Comparison of ENCODE assay signal across 13 cellular contexts in genomic region chr14:38073641-38074040, GRCh38.
DNase-seq lines count a peak whose midpoint lies in the region; ATAC-seq and FAIRE-seq lines count a peak whose summit lies in the region.
"Had no signal": no experiment of that assay in that cellular context is flagged by ENCODE, and none has a peak within 500 bp of the region (broad histone marks: within the 10 kb centered on the region; RNA-seq: fewer than 3 reads in every experiment).

No MANE protein-coding gene starts in this region.

- CTCF ChIA-PET in activated CD4-positive, alpha-beta memory T cell treated with anti-CD3 and anti-CD28 coated beads for 36 hours (lab: Charles Lee), result no interaction called here
- CTCF ChIA-PET in activated CD4-positive, alpha-beta memory T cell treated with anti-CD3 and anti-CD28 coated beads, Interleukin-2, amount 10 ng/mL, durations not matched to agents 7 days and 5 days (lab: Charles Lee), result no interaction called here

- H3K4me1 ChIP-seq in Karpas-422 (ENCODE audit: low read length), result peaks cover 67% of the 10 kb centered on the region
- peaks cover 22% of the 10 kb centered on the region for H3K4me1 ChIP-seq in effector memory CD4-positive, alpha-beta T cell (ENCODE audit: control insufficient read depth, insufficient read depth, low read length, poor library complexity, severe bottlenecking)
- no peaks in the 10 kb centered on the region for H3K4me1 ChIP-seq in small intestine (ENCODE audit: control insufficient read depth in 2 of 2, insufficient read depth in 1 of 2, low read depth in 1 of 2, low read length in 1 of 2)
- H3K4me1 ChIP-seq: SJSA1 had no signal

- H2AFZ ChIP-seq in Karpas-422 (ENCODE audit: low read length), result no peak overlapping the region

- POLR2A ChIA-PET in activated CD4-positive, alpha-beta memory T cell treated with anti-CD3 and anti-CD28 coated beads for 36 hours (lab: Charles Lee), result no interaction called here
- POLR2A ChIA-PET in activated CD4-positive, alpha-beta memory T cell treated with anti-CD3 and anti-CD28 coated beads, Interleukin-2, amount 10 ng/mL, durations not matched to agents 7 days and 5 days (lab: Charles Lee), result interaction anchor here (1.1 kb wide), 1 partner anchor 9 kb away, joined by 4 read pairs; no protein-coding TSS in a partner anchor

- 26 to 47% (median 29%) methylated on average over 4 of the region's 4 CpGs for WGBS in small intestine, 3 donors

- H3K27ac Mint-ChIP-seq in activated CD4-positive, alpha-beta memory T cell treated with anti-CD3 and anti-CD28 coated beads for 36 hours, result peak overlapping the region; percentile 70
- no peak overlapping the region for H3K27ac Mint-ChIP-seq in activated CD4-positive, alpha-beta memory T cell treated with anti-CD3 and anti-CD28 coated beads, Interleukin-2, amount 10 ng/mL, durations not matched to agents 7 days and 5 days
- H3K27ac Mint-ChIP-seq: mesothelial cell of epicardium had no signal

- peaks cover 3% of the 10 kb centered on the region for H3K36me3 Mint-ChIP-seq in activated CD4-positive, alpha-beta memory T cell treated with anti-CD3 and anti-CD28 coated beads for 36 hours
- peaks cover 13% of the 10 kb centered on the region for H3K36me3 Mint-ChIP-seq in activated CD4-positive, alpha-beta memory T cell treated with anti-CD3 and anti-CD28 coated beads, Interleukin-2, amount 10 ng/mL, durations not matched to agents 7 days and 5 days (ENCODE audit: low read depth)
- H3K36me3 Mint-ChIP-seq: mesothelial cell of epicardium had no signal

- ATAC-seq in HG03039 (IDR thresholded peaks at IDR 0.05; ENCODE audit: unreplicated experiment), result no peak

- H3K9me3 ChIP-seq in Karpas-422 (ENCODE audit: low read length) (no peaks in the 10 kb centered on the region; the same call in 1 of the 2 replicates), small intestine (ENCODE audit: control insufficient read depth, low read depth) (peaks cover 1% of the 10 kb centered on the region)
- no peaks in the 10 kb centered on the region for H3K9me3 ChIP-seq in effector memory CD4-positive, alpha-beta T cell (ENCODE audit: control insufficient read depth, low read length)
- H3K9me3 ChIP-seq: SJSA1 had no signal

- intact Hi-C loops in activated CD4-positive, alpha-beta memory T cell treated with anti-CD3 and anti-CD28 coated beads for 36 hours (cut with micrococcal nuclease), result loop anchor here (1.0 to 10.0 kb wide), 5 partner anchors 8 to 1361 kb away; partner anchors contain the start of genes FBXO33, FOXA1 and TTC6

- H3K27me3 Mint-ChIP-seq in activated CD4-positive, alpha-beta memory T cell treated with anti-CD3 and anti-CD28 coated beads for 36 hours, result no peaks in the 10 kb centered on the region
- H3K27me3 Mint-ChIP-seq in activated CD4-positive, alpha-beta memory T cell treated with anti-CD3 and anti-CD28 coated beads, Interleukin-2, amount 10 ng/mL, durations not matched to agents 7 days and 5 days, result peaks cover 3% of the 10 kb centered on the region

- peaks cover 4% of the 10 kb centered on the region for H3K9me3 Mint-ChIP-seq in activated CD4-positive, alpha-beta memory T cell treated with anti-CD3 and anti-CD28 coated beads for 36 hours
- H3K9me3 Mint-ChIP-seq in activated CD4-positive, alpha-beta memory T cell treated with anti-CD3 and anti-CD28 coated beads, Interleukin-2, amount 10 ng/mL, durations not matched to agents 7 days and 5 days, result no peaks in the 10 kb centered on the region

- FAIRE-seq in small intestine (lab: Jason Lieb, UNC), result peak; percentile 15
- FAIRE-seq: A204.1 had no signal

- peaks cover 69% of the 10 kb centered on the region for H3K4me1 Mint-ChIP-seq in activated CD4-positive, alpha-beta memory T cell treated with anti-CD3 and anti-CD28 coated beads for 36 hours (ENCODE audit: low read depth)
- H3K4me1 Mint-ChIP-seq in activated CD4-positive, alpha-beta memory T cell treated with anti-CD3 and anti-CD28 coated beads, Interleukin-2, amount 10 ng/mL, durations not matched to agents 7 days and 5 days, result peaks cover 50% of the 10 kb centered on the region

- H3K4me2 ChIP-seq in Karpas-422 (ENCODE audit: low read depth, low read length, poor library complexity, severe bottlenecking), result peak overlapping the region; percentile 44

- H3K36me3 ChIP-seq in Karpas-422 (ENCODE audit: insufficient read depth, low read length), result no peaks in the 10 kb centered on the region
- no peaks in the 10 kb centered on the region for H3K36me3 ChIP-seq in effector memory CD4-positive, alpha-beta T cell (ENCODE audit: control insufficient read depth, insufficient read depth, low read length)
- no peaks in the 10 kb centered on the region for H3K36me3 ChIP-seq in small intestine (ENCODE audit: control insufficient read depth in 2 of 2, insufficient read depth in 2 of 2, low read length in 2 of 2)
- H3K36me3 ChIP-seq: SJSA1 had no signal

- no peak for DNase-seq in activated CD4-positive, alpha-beta memory T cell treated with anti-CD3 and anti-CD28 coated beads for 36 hours
- no peak for DNase-seq in activated CD4-positive, alpha-beta memory T cell treated with anti-CD3 and anti-CD28 coated beads, Interleukin-2, amount 10 ng/mL, durations not matched to agents 7 days and 5 days
- DNase-seq in Karpas-422 (peak; percentile 48), small intestine (peak; percentile 20), NCI-H510A treated with DMSO at 0.1 percent for 48 hours (lab: John Stamatoyannopoulos, UW) (no peak), caudate nucleus (lab: John Stamatoyannopoulos, UW) (no peak)
- no peak for DNase-seq in effector memory CD4-positive, alpha-beta T cell
- DNase-seq: DMS 273 treated with DMSO at 0.1 percent for 48 hours, posterior cingulate gyrus had no signal

- H3K27ac ChIP-seq in Karpas-422 (ENCODE audit: low read length) (peak overlapping the region; percentile 62), small intestine (ENCODE audit: low read depth in 1 of 2, low read length in 1 of 2) (no peak overlapping the region), caudate nucleus (ENCODE audit: low read depth, low read length) (no peak overlapping the region)
- peak overlapping the region; percentile 26 for H3K27ac ChIP-seq in effector memory CD4-positive, alpha-beta T cell (ENCODE audit: insufficient read depth, low read length, poor library complexity, severe bottlenecking)
- H3K27ac ChIP-seq: SJSA1 had no signal

- no peaks in the 10 kb centered on the region for H3K79me2 ChIP-seq in Karpas-422 (ENCODE audit: low read length)

- peak overlapping the region; percentile 26 for H3K4me3 Mint-ChIP-seq in activated CD4-positive, alpha-beta memory T cell treated with anti-CD3 and anti-CD28 coated beads for 36 hours
- H3K4me3 Mint-ChIP-seq in activated CD4-positive, alpha-beta memory T cell treated with anti-CD3 and anti-CD28 coated beads, Interleukin-2, amount 10 ng/mL, durations not matched to agents 7 days and 5 days, result no peak overlapping the region
- H3K4me3 Mint-ChIP-seq: mesothelial cell of epicardium had no signal

- H3K27me3 ChIP-seq in Karpas-422 (ENCODE audit: low read length) (no peaks in the 10 kb centered on the region), small intestine (ENCODE audit: control insufficient read depth in 2 of 2, insufficient read depth in 2 of 2, low read length in 2 of 2) (no peaks in the 10 kb centered on the region)
- no peaks in the 10 kb centered on the region for H3K27me3 ChIP-seq in effector memory CD4-positive, alpha-beta T cell (replicated peaks; ENCODE audit: control insufficient read depth, insufficient read depth, low read length, poor library complexity, severe bottlenecking)
- H3K27me3 ChIP-seq: SJSA1 had no signal

- no peak overlapping the region for H3K9ac ChIP-seq in Karpas-422 (ENCODE audit: low read length)

- H3K4me3 ChIP-seq in Karpas-422 (ENCODE audit: low read length), result no peak overlapping the region
- H3K4me3 ChIP-seq in effector memory CD4-positive, alpha-beta T cell (ENCODE audit: insufficient read depth, low read depth, low read length, poor library complexity, severe bottlenecking), result no peak overlapping the region
- no peak overlapping the region for H3K4me3 ChIP-seq in small intestine (ENCODE audit: low read depth in 1 of 2, low read length in 2 of 2)
- H3K4me3 ChIP-seq: SJSA1 had no signal

- no peaks in the 10 kb centered on the region for H3K9me2 ChIP-seq in Karpas-422 (replicated peaks; ENCODE audit: insufficient read depth, low read length)

- H4K20me1 ChIP-seq in Karpas-422 (ENCODE audit: insufficient read depth, low read depth, low read length), result no peaks in the 10 kb centered on the region

Comparison
In these comparisons a context has a peak if more than half of its experiments do, and no peak if none do; other contexts are left out.
1. DNase-seq: peak in Karpas-422 (single experiment) and small intestine (single experiment); none in activated CD4-positive, alpha-beta memory T cell treated with anti-CD3 and anti-CD28 coated beads for 36 hours (single experiment), activated CD4-positive, alpha-beta memory T cell treated with anti-CD3 and anti-CD28 coated beads, Interleukin-2, amount 10 ng/mL, durations not matched to agents 7 days and 5 days (single experiment), effector memory CD4-positive, alpha-beta T cell (0 of 3), NCI-H510A treated with DMSO at 0.1 percent for 48 hours (single experiment) and caudate nucleus (0 of 61).
2. H3K27ac ChIP-seq: peak in Karpas-422 (single experiment) and effector memory CD4-positive, alpha-beta T cell (single experiment); none in small intestine (0 of 2) and caudate nucleus (single experiment).